In the genomic region with DNA sequence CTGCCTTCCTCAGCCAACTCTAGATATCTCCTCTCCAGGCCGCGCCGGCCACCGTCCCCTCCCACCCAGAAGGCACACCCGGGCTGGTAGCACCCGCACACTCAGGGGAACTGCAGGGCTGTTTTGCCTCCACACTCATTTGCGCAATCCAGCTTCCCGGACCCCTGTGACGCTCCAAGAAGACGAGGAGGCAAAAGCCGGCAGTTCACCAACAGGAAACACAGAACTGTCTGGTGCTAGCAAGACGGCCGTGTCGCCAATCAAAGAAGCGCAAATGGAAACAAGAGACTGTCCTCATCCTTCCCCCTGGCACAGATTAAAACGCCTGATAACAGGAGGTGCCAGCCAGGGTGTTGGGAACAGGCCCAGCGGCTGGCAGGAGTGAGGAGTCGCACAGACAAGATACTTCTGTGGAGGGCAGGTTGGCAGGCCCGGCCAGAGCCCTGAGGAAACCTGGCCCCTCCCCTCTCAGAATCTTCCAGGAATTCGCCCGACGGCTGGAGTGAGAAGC, we compare ENCODE assay signal across 13 cellular contexts. TPM values are rescaled to one million over a fixed set of nuclear protein-coding genes. Genes with fewer than 3 reads are reported as not detected.
DNase-seq lines count a peak whose midpoint lies in the region; ATAC-seq and TF ChIP-seq lines count a peak whose summit lies in the region.
"Had no signal": no experiment of that assay in that cellular context is flagged by ENCODE, and none has a peak within 500 bp of the region (broad histone marks: within the 10 kb centered on the region; RNA-seq: fewer than 3 reads in every experiment).

No MANE protein-coding gene starts in this region.

- no peaks in the 10 kb centered on the region for H3K27me3 Mint-ChIP-seq in dendritic cell treated with granulocyte-macrophage colony-stimulating factor and Interleukin-4, amounts not matched to agents 40 ng/mL and 50 ng/mL, for 4 days
- H3K27me3 Mint-ChIP-seq in natural killer cell treated with Interleukin-12 subunit alpha and Interleukin-12 subunit beta and Interleukin-15 and Interleukin-18, amount 100 ng/mL, for 72 hours = no peaks in the 10 kb centered on the region
- H3K27me3 Mint-ChIP-seq: activated naive CD8-positive, alpha-beta T cell treated with anti-CD3 and anti-CD28 coated beads, Interleukin-2, amount 10 ng/mL, durations not matched to agents 7 days and 5 days had no signal

- H3K27ac ChIP-seq in HL-60 (replicated peaks) = no peak overlapping the region
- H3K27ac ChIP-seq: foreskin keratinocyte had no signal

- H3K27ac Mint-ChIP-seq in dendritic cell treated with granulocyte-macrophage colony-stimulating factor and Interleukin-4, amounts not matched to agents 40 ng/mL and 50 ng/mL, for 4 days = peak overlapping the region; percentile 84
- H3K27ac Mint-ChIP-seq in natural killer cell treated with Interleukin-12 subunit alpha and Interleukin-12 subunit beta and Interleukin-15 and Interleukin-18, amount 100 ng/mL, for 72 hours = no peak overlapping the region
- H3K27ac Mint-ChIP-seq: activated naive CD8-positive, alpha-beta T cell treated with anti-CD3 and anti-CD28 coated beads, Interleukin-2, amount 10 ng/mL, durations not matched to agents 7 days and 5 days had no signal

- ATAC-seq in natural killer cell treated with Interleukin-12 subunit alpha and Interleukin-12 subunit beta and Interleukin-15 and Interleukin-18, amount 100 ng/mL, for 72 hours = no peak
- ATAC-seq: foreskin keratinocyte had no signal

- no peaks in the 10 kb centered on the region for H3K9me3 Mint-ChIP-seq in dendritic cell treated with granulocyte-macrophage colony-stimulating factor and Interleukin-4, amounts not matched to agents 40 ng/mL and 50 ng/mL, for 4 days
- H3K9me3 Mint-ChIP-seq in natural killer cell treated with Interleukin-12 subunit alpha and Interleukin-12 subunit beta and Interleukin-15 and Interleukin-18, amount 100 ng/mL, for 72 hours = no peaks in the 10 kb centered on the region
- H3K9me3 Mint-ChIP-seq: activated naive CD8-positive, alpha-beta T cell treated with anti-CD3 and anti-CD28 coated beads, Interleukin-2, amount 10 ng/mL, durations not matched to agents 7 days and 5 days; nephron had no signal

- peaks cover 64% of the 10 kb centered on the region for H3K36me3 Mint-ChIP-seq in dendritic cell treated with granulocyte-macrophage colony-stimulating factor and Interleukin-4, amounts not matched to agents 40 ng/mL and 50 ng/mL, for 4 days (ENCODE audit: low read depth)
- no peaks in the 10 kb centered on the region for H3K36me3 Mint-ChIP-seq in natural killer cell treated with Interleukin-12 subunit alpha and Interleukin-12 subunit beta and Interleukin-15 and Interleukin-18, amount 100 ng/mL, for 72 hours
- H3K36me3 Mint-ChIP-seq: activated naive CD8-positive, alpha-beta T cell treated with anti-CD3 and anti-CD28 coated beads, Interleukin-2, amount 10 ng/mL, durations not matched to agents 7 days and 5 days had no signal

- TF ChIP-seq CTCF in HL-60 (IDR thresholded peaks at IDR 0.05; ENCODE audit: insufficient read depth, low read length) = no peak

- H3K4me3 Mint-ChIP-seq in dendritic cell treated with granulocyte-macrophage colony-stimulating factor and Interleukin-4, amounts not matched to agents 40 ng/mL and 50 ng/mL, for 4 days = peak overlapping the region; percentile 45
- H3K4me3 Mint-ChIP-seq in natural killer cell treated with Interleukin-12 subunit alpha and Interleukin-12 subunit beta and Interleukin-15 and Interleukin-18, amount 100 ng/mL, for 72 hours = no peak overlapping the region
- H3K4me3 Mint-ChIP-seq: activated naive CD8-positive, alpha-beta T cell treated with anti-CD3 and anti-CD28 coated beads, Interleukin-2, amount 10 ng/mL, durations not matched to agents 7 days and 5 days; nephron had no signal

- no peak overlapping the region for H3K4me3 ChIP-seq in HL-60 (replicated peaks; ENCODE audit: insufficient read depth, low read length)
- H3K4me3 ChIP-seq: tibial nerve had no signal

- DNase-seq in HL-60 (ENCODE audit: low read depth in 1 of 2, low spot score in 1 of 2) (peak; percentile 79 to 83), NOMO-1 (lab: John Stamatoyannopoulos, UW; ENCODE audit: unreplicated experiment in 2 of 2) (peak; percentile 56 to 63), posterior vena cava (ENCODE audit: low spot score) (peak; percentile 91), EL (no peak), NCI-H748 treated with DMSO at 0.1 percent for 48 hours (lab: John Stamatoyannopoulos, UW) (no peak)
- no peak for DNase-seq in natural killer cell treated with Interleukin-12 subunit alpha and Interleukin-12 subunit beta and Interleukin-15 and Interleukin-18, amount 100 ng/mL, for 72 hours (ENCODE audit: low spot score)
- DNase-seq: activated naive CD8-positive, alpha-beta T cell treated with anti-CD3 and anti-CD28 coated beads, Interleukin-2, amount 10 ng/mL, durations not matched to agents 7 days and 5 days; Calu3; foreskin keratinocyte; islet precursor cell had no signal

- peaks cover 55% of the 10 kb centered on the region for H3K4me1 Mint-ChIP-seq in dendritic cell treated with granulocyte-macrophage colony-stimulating factor and Interleukin-4, amounts not matched to agents 40 ng/mL and 50 ng/mL, for 4 days (ENCODE audit: low read depth)
- H3K4me1 Mint-ChIP-seq in natural killer cell treated with Interleukin-12 subunit alpha and Interleukin-12 subunit beta and Interleukin-15 and Interleukin-18, amount 100 ng/mL, for 72 hours (ENCODE audit: low read depth in 2 of 2) = peaks cover 0 to 5% of the 10 kb centered on the region in 2 donors
- H3K4me1 Mint-ChIP-seq: activated naive CD8-positive, alpha-beta T cell treated with anti-CD3 and anti-CD28 coated beads, Interleukin-2, amount 10 ng/mL, durations not matched to agents 7 days and 5 days; nephron had no signal

- intact Hi-C loops in dendritic cell treated with granulocyte-macrophage colony-stimulating factor and Interleukin-4, amounts not matched to agents 40 ng/mL and 50 ng/mL, for 4 days (cut with micrococcal nuclease) = no loop called here
- intact Hi-C loops in posterior vena cava (cut with DNase I) = no loop called here

- H3K27me3 ChIP-seq in HL-60 (ENCODE audit: insufficient read depth, poor library complexity, severe bottlenecking) = no peaks in the 10 kb centered on the region
- H3K27me3 ChIP-seq: foreskin keratinocyte, tibial nerve had no signal

RNA-seq across cellular contexts. Expression of a gene that starts 7.8 kb away (rescaled TPM):
- 10 to 100 TPM; 27.1 to 28.8 TPM for total RNA-seq in posterior vena cava
- 1 to 10 TPM; 6.1 to 8.9 TPM for total RNA-seq in natural killer cell treated with Interleukin-12 subunit alpha and Interleukin-12 subunit beta and Interleukin-15 and Interleukin-18, amount 100 ng/mL, for 72 hours

RNA-seq across cellular contexts. Expression of a gene that starts 16.8 kb away (rescaled TPM):
- total RNA-seq in posterior vena cava = 100 to 1,000 TPM in 1 of 2 donors, 10 to 100 TPM in 1; 91.4 to 118 TPM
- under 1 TPM; 0.36 to 0.52 TPM for total RNA-seq in natural killer cell treated with Interleukin-12 subunit alpha and Interleukin-12 subunit beta and Interleukin-15 and Interleukin-18, amount 100 ng/mL, for 72 hours

RNA-seq across cellular contexts. Expression of a gene that starts 32.9 kb away (rescaled TPM):
- total RNA-seq in posterior vena cava = 1 to 10 TPM; 7.1 to 8.3 TPM
- not detected for total RNA-seq in natural killer cell treated with Interleukin-12 subunit alpha and Interleukin-12 subunit beta and Interleukin-15 and Interleukin-18, amount 100 ng/mL, for 72 hours

Comparison
In these comparisons a context has a peak if more than half of its experiments do, and no peak if none do; other contexts are left out.
1. DNase-seq: peak in HL-60 (2 of 2), NOMO-1 (2 of 2) and posterior vena cava (single experiment); none in EL (single experiment), NCI-H748 treated with DMSO at 0.1 percent for 48 hours (single experiment) and natural killer cell treated with Interleukin-12 subunit alpha and Interleukin-12 subunit beta and Interleukin-15 and Interleukin-18, amount 100 ng/mL, for 72 hours (single experiment).
2. RNA of a gene that starts 16.8 kb away (total RNA-seq): 91.4 to 118 TPM in posterior vena cava; 0.36 to 0.52 TPM in natural killer cell treated with Interleukin-12 subunit alpha and Interleukin-12 subunit beta and Interleukin-15 and Interleukin-18, amount 100 ng/mL, for 72 hours; every median in the first group is over 10 times any median in the second.
3. RNA of a gene that starts 32.9 kb away (total RNA-seq): 7.1 to 8.3 TPM in posterior vena cava; not detected in natural killer cell treated with Interleukin-12 subunit alpha and Interleukin-12 subunit beta and Interleukin-15 and Interleukin-18, amount 100 ng/mL, for 72 hours; every median in the first group is over 4 times any median in the second.